In genomic region chr10:32041290-32042028, GRCh38 we compare ENCODE assay signal across 14 cellular contexts. TPM values are rescaled to one million over a fixed set of nuclear protein-coding genes. Genes with fewer than 3 reads are reported as not detected.
DNase-seq lines count a peak whose midpoint lies in the region; ATAC-seq, FAIRE-seq and TF ChIP-seq lines count a peak whose summit lies in the region.
"Had no signal": no experiment of that assay in that cellular context is flagged by ENCODE, and none has a peak within 500 bp of the region (broad histone marks: within the 10 kb centered on the region; RNA-seq: fewer than 3 reads in every experiment).

No MANE protein-coding gene starts in this region.

- H3K9me3 Mint-ChIP-seq in CD8-positive, alpha-beta memory T cell: no peaks in the 10 kb centered on the region

- intact Hi-C loops in IMR-90 (cut with micrococcal nuclease) (no loop called here), esophagus muscularis mucosa (cut with DNase I) (no loop called here)

- H2AK5ac ChIP-seq in IMR-90 (ENCODE audit: low read depth, low read length): 0 out of 2 replicates have a peak overlapping the region, but pooled peaks have one; percentile 11

- DNase-seq in CD8-positive, alpha-beta memory T cell: no peak
- no peak for DNase-seq in IMR-90
- no peak for DNase-seq in esophagus muscularis mucosa (ENCODE audit: extremely low spot score)
- no peak for DNase-seq in osteoblast (ENCODE audit: insufficient read length, low spot score, missing footprints)
- DNase-seq in NCI-H524 (lab: John Stamatoyannopoulos, UW): no peak
- DNase-seq in GM12892 (ENCODE audit: insufficient read length): no peak
- DNase-seq: activated CD4-positive, CD25-positive, alpha-beta regulatory T cell; activated effector memory CD4-positive, alpha-beta T cell treated with anti-CD3 and anti-CD28 coated beads, Interleukin-2, amount 50 U/mL, for 16 hours; erythroblast; NCI-H187; NCI-H748 treated with DMSO at 0.1 percent for 48 hours; substantia nigra had no signal

- CTCF ChIA-PET in CD8-positive, alpha-beta memory T cell (lab: Charles Lee): interaction anchor here (0.6 kb wide), 1 partner anchor 14 kb away, joined by 3 read pairs; no protein-coding TSS in a partner anchor
- CTCF ChIA-PET in IMR-90 (lab: Yijun Ruan, JAX): interaction anchor here (0.6 to 0.7 kb wide), 2 partner anchors 64 to 279 kb away, joined by 3 to 4 read pairs; no protein-coding TSS in a partner anchor

- dilution Hi-C loops in IMR-90 (cut with HindIII; ENCODE audit: low sequenced_read_pairs, unreplicated experiment): no loop called here

- no peak for TF ChIP-seq CTCF in IMR-90 (conservative IDR thresholded peaks at IDR 0.05; ENCODE audit: low read depth, low read length)
- no peak for TF ChIP-seq CTCF in esophagus muscularis mucosa (IDR thresholded peaks at IDR 0.05)
- TF ChIP-seq CTCF in osteoblast (IDR thresholded peaks at IDR 0.05; ENCODE audit: extremely low read depth, low read depth, low read length): no peak

- TF ChIP-seq EP300 in esophagus muscularis mucosa (IDR thresholded peaks at IDR 0.05): no peak

- peaks cover 62 to 77% (median 77%) of the 10 kb centered on the region in 3 donors for H3K4me1 Mint-ChIP-seq in CD8-positive, alpha-beta memory T cell

- H2BK5ac ChIP-seq in IMR-90 (ENCODE audit: low read depth, low read length, poor library complexity, severe bottlenecking): no peak overlapping the region

- H3K36me3 ChIP-seq in CD8-positive, alpha-beta memory T cell (ENCODE audit: insufficient read depth, low read length): peaks cover 24% of the 10 kb centered on the region
- H3K36me3 ChIP-seq in IMR-90 (ENCODE audit: control insufficient read depth, insufficient read depth, low read length): peaks cover 24% of the 10 kb centered on the region
- peaks cover 16 to 56% (median 37%) of the 10 kb centered on the region in 4 donors for H3K36me3 ChIP-seq in esophagus muscularis mucosa
- H3K36me3 ChIP-seq in osteoblast (ENCODE audit: insufficient read depth, low read length): peaks cover 75% of the 10 kb centered on the region

- peaks cover 5% of the 10 kb centered on the region; the same call in 1 of the 2 replicates for H3K9me1 ChIP-seq in IMR-90 (ENCODE audit: insufficient read depth, low read length)

- POLR2A ChIA-PET in CD8-positive, alpha-beta memory T cell (lab: Charles Lee): no interaction called here
- POLR2A ChIA-PET in IMR-90 (lab: Charles Lee; ENCODE audit: unreplicated experiment): no interaction called here

- TF ChIP-seq POLR2A in IMR-90 (IDR thresholded peaks at IDR 0.05; ENCODE audit: low read depth, low read length) (no peak), esophagus muscularis mucosa (IDR thresholded peaks at IDR 0.05; ENCODE audit: low read depth) (no peak), GM12892 (IDR thresholded peaks at IDR 0.05; ENCODE audit: low read depth, low read length) (no peak)

- no peak overlapping the region for H2AK9ac ChIP-seq in IMR-90 (replicated peaks; ENCODE audit: low read depth, low read length, poor library complexity)

- H3K18ac ChIP-seq in IMR-90 (ENCODE audit: low read depth, low read length): no peak overlapping the region

- H3K4me3 Mint-ChIP-seq in CD8-positive, alpha-beta memory T cell: peak overlapping the region in 4 of 7 donors; percentile 1 to 24 (median 10)

- peaks cover 0 to 75% (median 24%) of the 10 kb centered on the region in 3 donors for H3K36me3 Mint-ChIP-seq in CD8-positive, alpha-beta memory T cell

- peaks cover 47% of the 10 kb centered on the region for H3K4me1 ChIP-seq in CD8-positive, alpha-beta memory T cell (ENCODE audit: insufficient read depth, low read length)
- peaks cover 10% of the 10 kb centered on the region; the same call in 1 of the 2 replicates for H3K4me1 ChIP-seq in IMR-90 (ENCODE audit: control insufficient read depth, insufficient read depth, low read length)
- H3K4me1 ChIP-seq in esophagus muscularis mucosa: peaks cover 53 to 81% (median 79%) of the 10 kb centered on the region in 4 donors
- peaks cover 23% of the 10 kb centered on the region for H3K4me1 ChIP-seq in osteoblast (ENCODE audit: insufficient read depth, low read length)

- H3K4me2 ChIP-seq in IMR-90 (ENCODE audit: low read depth, low read length) (no peak overlapping the region), osteoblast (ENCODE audit: insufficient read depth, low read length) (no peak overlapping the region)

- H3K23ac ChIP-seq in IMR-90 (ENCODE audit: low read depth, low read length): peak overlapping the region; percentile 82; the same call in 1 of the 2 replicates

- no peaks in the 10 kb centered on the region for H3K9me3 ChIP-seq in CD8-positive, alpha-beta memory T cell (ENCODE audit: low read length)
- no peaks in the 10 kb centered on the region for H3K9me3 ChIP-seq in IMR-90 (ENCODE audit: control insufficient read depth, insufficient read depth, low read length)
- no peaks in the 10 kb centered on the region for H3K9me3 ChIP-seq in esophagus muscularis mucosa
- H3K9me3 ChIP-seq in osteoblast (ENCODE audit: low read depth, low read length): no peaks in the 10 kb centered on the region
- H3K9me3 ChIP-seq: SJSA1 had no signal

- no peak for TF ChIP-seq RAD21 in IMR-90 (IDR thresholded peaks at IDR 0.05; ENCODE audit: low read length)

- H3K4me3 ChIP-seq in CD8-positive, alpha-beta memory T cell (ENCODE audit: low read length): no peak overlapping the region
- H3K4me3 ChIP-seq in IMR-90 (ENCODE audit: insufficient read depth, low read depth, low read length) (no peak overlapping the region), esophagus muscularis mucosa (no peak overlapping the region), osteoblast (ENCODE audit: insufficient read depth, low read length) (no peak overlapping the region)
- H3K4me3 ChIP-seq: SJSA1 had no signal

- peaks cover 92% of the 10 kb centered on the region for H3K79me2 ChIP-seq in osteoblast (ENCODE audit: insufficient read depth, low read length)

- H3K14ac ChIP-seq in IMR-90 (replicated peaks; ENCODE audit: low read depth, low read length): no peak overlapping the region

- 100% methylated on average over 1 of the region's 1 CpG; no CpG with 5 or more reads in 1 of the 2 experiments for WGBS in IMR-90 (ENCODE audit: extremely low coverage in 2 of 2, insufficient read length in 1 of 2), 2 experiments
- 39% methylated on average over 1 of the region's 1 CpG for WGBS in esophagus muscularis mucosa

- in situ Hi-C loops in IMR-90 (cut with MboI; ENCODE audit: low sequenced_read_pairs): no loop called here

- no peak overlapping the region for H3K27ac ChIP-seq in CD8-positive, alpha-beta memory T cell (ENCODE audit: low read depth, low read length)
- H3K27ac ChIP-seq in IMR-90 (ENCODE audit: insufficient read depth, low read length) (no peak overlapping the region), esophagus muscularis mucosa (replicated peaks in 1 of 4) (peak overlapping the region; percentile 19 to 67 (median 32)), osteoblast (ENCODE audit: low read depth, low read length) (peak overlapping the region; percentile 96)

- no peak overlapping the region for H3K9ac ChIP-seq in IMR-90 (ENCODE audit: low read depth, low read length)

- no TSS peak for BruUV-seq in IMR-90 (replicated peaks; lab: Mats Ljungman, UMichigan)

- no peak for FAIRE-seq in GM12892 (lab: Jason Lieb, UNC)

- H4K91ac ChIP-seq in IMR-90 (ENCODE audit: insufficient read depth, low read depth, low read length): no peak overlapping the region; the same call in 1 of the 2 replicates

- H4K20me1 ChIP-seq in IMR-90 (ENCODE audit: insufficient read depth, low read length) (peaks cover 64% of the 10 kb centered on the region), osteoblast (ENCODE audit: insufficient read depth, low read length) (peaks cover 55% of the 10 kb centered on the region)

- H2AFZ ChIP-seq in IMR-90 (replicated peaks; ENCODE audit: low read length, poor library complexity) (no peak overlapping the region), osteoblast (ENCODE audit: low read length) (no peak overlapping the region)

- H4K5ac ChIP-seq in IMR-90 (ENCODE audit: low read depth, low read length): no peak overlapping the region

- H3K27ac Mint-ChIP-seq in CD8-positive, alpha-beta memory T cell: peak overlapping the region; percentile 4 to 87 (median 22)

- ATAC-seq in IMR-90 (ENCODE audit: low read depth) (no peak), GM18517 (IDR thresholded peaks at IDR 0.05; ENCODE audit: unreplicated experiment) (no peak)

- no peak overlapping the region for H2BK120ac ChIP-seq in IMR-90 (ENCODE audit: low read depth, low read length)

- no peaks in the 10 kb centered on the region for H3K27me3 ChIP-seq in CD8-positive, alpha-beta memory T cell (ENCODE audit: insufficient read depth, low read length, poor library complexity, severe bottlenecking)
- no peaks in the 10 kb centered on the region for H3K27me3 ChIP-seq in IMR-90 (ENCODE audit: control insufficient read depth, insufficient read depth, low read length)
- H3K27me3 ChIP-seq in esophagus muscularis mucosa: no peaks in the 10 kb centered on the region
- H3K27me3 ChIP-seq in osteoblast (ENCODE audit: insufficient read depth, low read length): no peaks in the 10 kb centered on the region
- H3K27me3 ChIP-seq: SJSA1 had no signal

- no peak overlapping the region for H3K56ac ChIP-seq in IMR-90 (ENCODE audit: extremely low read depth, insufficient read depth, low read length)

- peaks cover 9 to 56% of the 10 kb centered on the region in 2 experiments; a peak in 3 of 4 replicates for H3K79me1 ChIP-seq in IMR-90 (ENCODE audit: low read depth in 1 of 2, low read length in 2 of 2)

- H2BK20ac ChIP-seq in IMR-90 (ENCODE audit: low read depth, low read length): no peak overlapping the region

- H3K27me3 Mint-ChIP-seq in CD8-positive, alpha-beta memory T cell: no peaks in the 10 kb centered on the region

- peak overlapping the region in 1 of 2 experiments; percentile 19; a peak in 1 of 4 replicates for H4K8ac ChIP-seq in IMR-90 (ENCODE audit: low read depth in 2 of 2, low read length in 2 of 2)

- no peak overlapping the region for H3K4ac ChIP-seq in IMR-90 (ENCODE audit: low read depth, low read length)

- H2BK15ac ChIP-seq in IMR-90 (ENCODE audit: low read depth, low read length): no peak overlapping the region

TF ChIP-seq in IMR-90, 13 proteins besides CTCF, POLR2A, EP300 and RAD21 (continues in another document):
- TF ChIP-seq MAZ (IDR thresholded peaks at IDR 0.05; ENCODE audit: borderline replicate concordance, low read depth, low read length) (no peak), RCOR1 (IDR thresholded peaks at IDR 0.05; ENCODE audit: insufficient replicate concordance, low read length) (no peak), NFE2L2 (IDR thresholded peaks at IDR 0.05; ENCODE audit: low read depth, low read length) (no peak), MXI1 (IDR thresholded peaks at IDR 0.05; ENCODE audit: borderline replicate concordance, low read depth, low read length) (no peak), SMC3 (IDR thresholded peaks at IDR 0.05; ENCODE audit: low read depth, low read length) (no peak)

RNA-seq across cellular contexts. Expression of gene KIF5B, which starts 14.8 kb away (rescaled TPM):
- total RNA-seq in CD8-positive, alpha-beta memory T cell: 10 to 100 TPM; 97.4 to 98.5 TPM
- 26.1 TPM for polyA plus RNA-seq in CD8-positive, alpha-beta memory T cell
- total RNA-seq in IMR-90 (2012; rRNA removed): 68.5 and 130 TPM in 2 replicates
- 26.7 and 33.5 TPM in 2 replicates for polyA plus RNA-seq in IMR-90 (2012; rRNA removed)
- 7.4 and 9.2 TPM in 2 replicates for polyA plus RNA-seq in IMR-90 (2012; cell fraction: cytosol; rRNA removed)
- polyA plus RNA-seq in IMR-90 (2012; cell fraction: nucleus; rRNA removed; ENCODE audit: low replicate concordance): 4.8 and 13.7 TPM in 2 replicates
- 100 to 1,000 TPM; 253 to 317 (median 298) TPM for total RNA-seq in esophagus muscularis mucosa
- 110 and 128 TPM in 2 replicates for total RNA-seq in osteoblast
- polyA plus RNA-seq in GM12892 (2012; ENCODE audit: missing spikeins): 32.3 TPM

Comparison
In these comparisons a context has a peak if more than half of its experiments do, and no peak if none do; other contexts are left out.
1. H3K27ac ChIP-seq: peak in esophagus muscularis mucosa (4 of 4) and osteoblast (single experiment); none in CD8-positive, alpha-beta memory T cell (single experiment) and IMR-90 (single experiment).